24 cellular contexts compared by ENCODE assay signal in genomic region chr1:48251323-48251722, GRCh38. TPM values are rescaled to one million over a fixed set of nuclear protein-coding genes. Genes with fewer than 3 reads are reported as not detected.
"Had no signal": no experiment of that assay in that cellular context is flagged by ENCODE, and none has a peak within 500 bp of the region (broad histone marks: within the 10 kb centered on the region; RNA-seq: fewer than 3 reads in every experiment).

No MANE protein-coding gene starts in this region.

- H3K9me3 Mint-ChIP-seq: endodermal cell, type B pancreatic cell had no signal

- H3K36me3 ChIP-seq: colonic mucosa, neutrophil, sigmoid colon, suprapubic skin, thyroid gland had no signal

- H3K27ac Mint-ChIP-seq: endodermal cell, type B pancreatic cell had no signal

- H3K36me3 Mint-ChIP-seq: type B pancreatic cell had no signal

- H3K27me3 ChIP-seq: colonic mucosa, foreskin keratinocyte, neutrophil, sigmoid colon, suprapubic skin, thyroid gland had no signal

- H3K4me3 Mint-ChIP-seq: endodermal cell, type B pancreatic cell had no signal

- ATAC-seq: foreskin keratinocyte, left ventricle myocardium superior had no signal

- H3K27me3 Mint-ChIP-seq: type B pancreatic cell had no signal

- H3K4me1 ChIP-seq: foreskin keratinocyte, sigmoid colon, suprapubic skin, thyroid gland had no signal

- H3K4me3 ChIP-seq: colonic mucosa, lung, sigmoid colon, skin epidermis, suprapubic skin, thyroid gland had no signal

- DNase-seq: dermis blood vessel endothelial cell; effector CD4-positive, alpha-beta T cell; endodermal cell; erythroblast; foreskin keratinocyte; kidney; left cardiac atrium; left ventricle myocardium superior; mesenchymal stem cell; midbrain; posterior cingulate gyrus; sigmoid colon; stimulated activated CD4-positive, alpha-beta T cell treated with anti-CD3 and anti-CD28 coated beads, Interleukin-12 subunit alpha, Interleukin-12 subunit beta, amount 100 ng/mL, for 4 hours; stimulated activated naive CD4-positive, alpha-beta T cell had no signal

- H3K9me3 ChIP-seq: colonic mucosa, neutrophil, sigmoid colon, suprapubic skin, thyroid gland had no signal

RNA-seq across cellular contexts. Expression of gene SLC5A9, which starts 28.8 kb away (rescaled TPM):
- total RNA-seq: dermis blood vessel endothelial cell, endothelial cell of umbilical vein, foreskin keratinocyte, osteocyte, pulmonary artery endothelial cell, sigmoid colon, thyroid gland had no signal
